In genomic region chr7:133386204-133386603, GRCh38 we compare ENCODE assay signal across 1 cellular context.
TF ChIP-seq lines count a peak whose summit lies in the region.

No MANE protein-coding gene starts in this region.

TF ChIP-seq in WTC11, 78 proteins besides CTCF, POLR2A, EP300 and RAD21 (continued from another document):
- TF ChIP-seq, protein P1, sequence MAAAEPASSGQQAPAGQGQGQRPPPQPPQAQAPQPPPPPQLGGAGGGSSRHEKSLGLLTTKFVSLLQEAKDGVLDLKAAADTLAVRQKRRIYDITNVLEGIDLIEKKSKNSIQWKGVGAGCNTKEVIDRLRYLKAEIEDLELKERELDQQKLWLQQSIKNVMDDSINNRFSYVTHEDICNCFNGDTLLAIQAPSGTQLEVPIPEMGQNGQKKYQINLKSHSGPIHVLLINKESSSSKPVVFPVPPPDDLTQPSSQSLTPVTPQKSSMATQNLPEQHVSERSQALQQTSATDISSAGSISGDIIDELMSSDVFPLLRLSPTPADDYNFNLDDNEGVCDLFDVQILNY (CRISPR knock-in tag; IDR thresholded peaks at IDR 0.05), result no peak
- TF ChIP-seq ZNF416 (CRISPR knock-in tag; IDR thresholded peaks at IDR 0.05), result no peak
